In genomic region chr16:75305364-75306101, GRCh38 we compare ENCODE assay signal across 1 cellular context.
TF ChIP-seq lines count a peak whose summit lies in the region.

No MANE protein-coding gene starts in this region.

TF ChIP-seq in IMR-90, 13 proteins besides CTCF, POLR2A, EP300 and RAD21 (continued from another document):
- TF ChIP-seq, protein P1, sequence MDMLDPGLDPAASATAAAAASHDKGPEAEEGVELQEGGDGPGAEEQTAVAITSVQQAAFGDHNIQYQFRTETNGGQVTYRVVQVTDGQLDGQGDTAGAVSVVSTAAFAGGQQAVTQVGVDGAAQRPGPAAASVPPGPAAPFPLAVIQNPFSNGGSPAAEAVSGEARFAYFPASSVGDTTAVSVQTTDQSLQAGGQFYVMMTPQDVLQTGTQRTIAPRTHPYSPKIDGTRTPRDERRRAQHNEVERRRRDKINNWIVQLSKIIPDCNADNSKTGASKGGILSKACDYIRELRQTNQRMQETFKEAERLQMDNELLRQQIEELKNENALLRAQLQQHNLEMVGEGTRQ (IDR thresholded peaks at IDR 0.05; ENCODE audit: low read depth, low read length), result peak; percentile 90
- TF ChIP-seq BHLHE40 (IDR thresholded peaks at IDR 0.05; ENCODE audit: low read depth, low read length), result peak; percentile 93
- TF ChIP-seq MAZ (IDR thresholded peaks at IDR 0.05; ENCODE audit: borderline replicate concordance, low read depth, low read length), result peak; percentile 50; the same call in 1 of the 2 replicates
- peak; percentile 61; the same call in 1 of the 2 replicates for TF ChIP-seq CHD1 (IDR thresholded peaks at IDR 0.05; ENCODE audit: low read depth, low read length)
- peak; percentile 91 for TF ChIP-seq RCOR1 (IDR thresholded peaks at IDR 0.05; ENCODE audit: insufficient replicate concordance, low read length)
